In the genomic region with DNA sequence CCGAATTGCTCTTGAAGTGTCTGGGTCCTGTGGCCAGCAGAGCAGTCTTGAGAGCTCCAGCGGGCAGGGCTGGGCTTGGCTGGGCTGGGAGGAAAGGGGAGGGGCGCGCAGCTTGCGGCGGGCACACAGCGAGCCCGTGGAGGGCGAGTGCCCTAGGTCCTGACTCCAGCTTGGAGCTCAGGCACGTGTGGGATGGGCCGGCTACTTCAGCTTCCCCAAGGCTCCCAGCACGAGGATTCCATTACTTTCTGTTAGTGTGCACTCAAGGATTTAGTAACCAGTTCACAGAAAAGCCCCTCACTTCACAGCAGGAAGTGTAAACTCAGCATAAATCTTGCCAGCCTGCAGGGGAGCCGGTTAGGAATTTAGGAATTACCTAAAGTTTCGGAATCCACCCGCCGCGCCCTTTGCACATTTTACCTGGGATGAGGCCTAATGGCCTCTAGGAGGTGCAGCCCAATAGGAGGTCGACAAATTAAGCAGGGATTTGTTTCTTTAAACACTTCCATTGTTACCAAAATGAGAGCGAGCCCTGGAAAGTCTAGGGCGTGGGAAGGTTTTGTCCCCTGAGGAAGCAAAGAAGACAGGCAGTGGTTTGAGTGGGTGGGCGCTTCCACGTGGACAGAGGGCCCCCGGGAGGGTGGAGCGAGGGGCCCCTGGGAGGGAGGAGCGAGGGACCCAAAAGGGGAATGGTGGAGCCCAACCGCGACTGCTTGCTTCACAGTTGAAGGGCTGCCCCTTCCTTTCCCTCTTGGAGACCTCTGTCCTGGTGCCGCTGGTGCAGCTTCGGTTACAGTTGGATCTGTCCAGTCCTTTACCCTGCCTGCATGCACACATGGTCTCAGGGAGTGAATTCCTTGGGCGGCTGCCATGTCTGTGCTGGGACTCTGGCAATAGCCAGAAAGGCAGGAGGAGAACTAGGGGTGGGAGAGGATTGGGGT, we compare ENCODE assay signal across 9 cellular contexts.
DNase-seq lines count a peak whose midpoint lies in the region; ATAC-seq, FAIRE-seq and TF ChIP-seq lines count a peak whose summit lies in the region.
"Had no signal": no experiment of that assay in that cellular context is flagged by ENCODE, and none has a peak within 500 bp of the region (broad histone marks: within the 10 kb centered on the region; RNA-seq: fewer than 3 reads in every experiment).

No MANE protein-coding gene starts in this region.

- ATAC-seq in foreskin keratinocyte (peak; percentile 69), HG03095 (IDR thresholded peaks at IDR 0.05; ENCODE audit: unreplicated experiment) (no peak)
- peak; percentile 61 to 66 for ATAC-seq in natural killer cell treated with Interleukin-12 subunit alpha and Interleukin-12 subunit beta and Interleukin-15 and Interleukin-18, amount 100 ng/mL, for 72 hours

- no peak for FAIRE-seq in RCC 7860 (lab: Jason Lieb, UNC)

- no peaks in the 10 kb centered on the region for H3K9me3 ChIP-seq in Peyer's patch

- TF ChIP-seq POLR2A in Peyer's patch (IDR thresholded peaks at IDR 0.05), result no peak

- H3K36me3 ChIP-seq in Peyer's patch, result no peaks in the 10 kb centered on the region

- H3K27me3 ChIP-seq in Peyer's patch, result no peaks in the 10 kb centered on the region
- H3K27me3 ChIP-seq in foreskin keratinocyte, result peaks cover 29% of the 10 kb centered on the region

- H3K27me3 Mint-ChIP-seq in natural killer cell treated with Interleukin-12 subunit alpha and Interleukin-12 subunit beta and Interleukin-15 and Interleukin-18, amount 100 ng/mL, for 72 hours, result no peaks in the 10 kb centered on the region

- H3K4me1 ChIP-seq in Peyer's patch (peaks cover 0 to 6% (median 0%) of the 10 kb centered on the region in 4 donors), foreskin keratinocyte (no peaks in the 10 kb centered on the region)

- TF ChIP-seq CTCF in Peyer's patch (IDR thresholded peaks at IDR 0.05), result peak in 4 of 6 experiments; percentile 8 to 17 (median 11)
- TF ChIP-seq CTCF in foreskin keratinocyte (conservative IDR thresholded peaks at IDR 0.05), result peak; percentile 66

- H3K4me3 ChIP-seq in Peyer's patch, result peak overlapping the region in 1 of 4 donors; percentile 30

- no peaks in the 10 kb centered on the region for H3K9me3 Mint-ChIP-seq in natural killer cell treated with Interleukin-12 subunit alpha and Interleukin-12 subunit beta and Interleukin-15 and Interleukin-18, amount 100 ng/mL, for 72 hours

- no peaks in the 10 kb centered on the region for H3K36me3 Mint-ChIP-seq in natural killer cell treated with Interleukin-12 subunit alpha and Interleukin-12 subunit beta and Interleukin-15 and Interleukin-18, amount 100 ng/mL, for 72 hours

- no peaks in the 10 kb centered on the region for H3K4me1 Mint-ChIP-seq in natural killer cell treated with Interleukin-12 subunit alpha and Interleukin-12 subunit beta and Interleukin-15 and Interleukin-18, amount 100 ng/mL, for 72 hours (ENCODE audit: low read depth in 2 of 2)

- DNase-seq in AG08395 (ENCODE audit: low spot score), result peak; percentile 14
- DNase-seq in Peyer's patch, result peak in 1 of 3 donors; percentile 62
- DNase-seq in foreskin keratinocyte, result no peak
- DNase-seq in natural killer cell treated with Interleukin-12 subunit alpha and Interleukin-12 subunit beta and Interleukin-15 and Interleukin-18, amount 100 ng/mL, for 72 hours (ENCODE audit: low spot score), result no peak
- no peak for DNase-seq in NCI-H2107 treated with DMSO at 0.1 percent for 48 hours (lab: John Stamatoyannopoulos, UW; ENCODE audit: unreplicated experiment)
- no peak for DNase-seq in DMS79 (lab: John Stamatoyannopoulos, UW)
- no peak for DNase-seq in RCC 7860 (ENCODE audit: low spot score)
- DNase-seq: activated CD4-positive, alpha-beta T cell treated with anti-CD3 and anti-CD28 coated beads for 48 hours had no signal

- no peak overlapping the region for H3K27ac Mint-ChIP-seq in natural killer cell treated with Interleukin-12 subunit alpha and Interleukin-12 subunit beta and Interleukin-15 and Interleukin-18, amount 100 ng/mL, for 72 hours

- H3K4me3 Mint-ChIP-seq in natural killer cell treated with Interleukin-12 subunit alpha and Interleukin-12 subunit beta and Interleukin-15 and Interleukin-18, amount 100 ng/mL, for 72 hours, result peak overlapping the region; percentile 69

- no peak overlapping the region for H3K27ac ChIP-seq in Peyer's patch
- no peak overlapping the region for H3K27ac ChIP-seq in foreskin keratinocyte
